ENCODE assay signal across 7 cellular contexts in genomic region chr9:19464764-19465570, GRCh38. TPM values are rescaled to one million over a fixed set of nuclear protein-coding genes. Genes with fewer than 3 reads are reported as not detected.
A peak's percentile ranks its signal among the peaks of the same experiment; 100 is the strongest.
DNase-seq lines count a peak whose midpoint lies in the region; ATAC-seq and TF ChIP-seq lines count a peak whose summit lies in the region.

No MANE protein-coding gene starts in this region.

- H3K27ac ChIP-seq in dorsolateral prefrontal cortex (peak overlapping the region in 57 of 59 donors; percentile 19 to 95 (median 80)), lung (ENCODE audit: low read depth in 1 of 2, low read length in 1 of 2) (no peak overlapping the region)

- peak; percentile 96 for ATAC-seq in GM18502 (IDR thresholded peaks at IDR 0.05; ENCODE audit: poor library complexity, unreplicated experiment)
- ATAC-seq in HG02798 (IDR thresholded peaks at IDR 0.05; ENCODE audit: poor library complexity, unreplicated experiment), result peak; percentile 98
- ATAC-seq in lung (ENCODE audit: insufficient read depth, low FRiP score), result peak; percentile 92

- H3K4me1 ChIP-seq in lung (ENCODE audit: control insufficient read depth in 2 of 2, insufficient read depth in 2 of 2, low read length in 2 of 2), result no peaks in the 10 kb centered on the region

- H3K4me3 ChIP-seq in dorsolateral prefrontal cortex (peak overlapping the region; percentile 38 to 77 (median 62)), lung (no peak overlapping the region)

- no peaks in the 10 kb centered on the region for H3K9me3 ChIP-seq in lung (ENCODE audit: control insufficient read depth in 2 of 2, insufficient read depth in 1 of 2, low read length in 1 of 2)

- intact Hi-C loops in dorsolateral prefrontal cortex (cut with DNase I), result loop anchor here in 1 of 2 donors (5.0 to 10.0 kb wide), 4 partner anchors 88 to 1650 kb away; partner anchors contain the start of genes DENND4C and RRAGA

- DNase-seq in NCI-H1694 (lab: John Stamatoyannopoulos, UW) (peak; percentile 36), dorsolateral prefrontal cortex (peak; percentile 67 to 85 (median 78)), lung (ENCODE audit: low spot score) (peak; percentile 73)
- DNase-seq in activated CD4-positive, alpha-beta T cell treated with anti-CD3 and anti-CD28 coated beads, Interleukin-2, amount 50 U/mL, for 24 hours (ENCODE audit: low read depth in 1 of 2, low spot score in 1 of 2), result peak; percentile 47 to 51
- DNase-seq in stimulated activated CD4-positive, alpha-beta T cell treated with anti-CD3 and anti-CD28 coated beads, Interleukin-4, amount 100 ng/mL, for 48 hours (ENCODE audit: low read depth in 2 of 2), result peak; percentile 47 to 56

- WGBS in lung, 2 donors, result 17 to 18% methylated on average over 35 to 49 of the region's 49 CpGs

- TF ChIP-seq CTCF in dorsolateral prefrontal cortex (IDR thresholded peaks at IDR 0.05 in 54 of 56, conservative IDR thresholded peaks at IDR 0.05 in 2 of 56; ENCODE audit: low read depth in 1 of 56, partially characterized antibody in 56 of 56) (peak; percentile 29 to 97 (median 81)), lung (IDR thresholded peaks at IDR 0.05; ENCODE audit: control extremely low read depth, extremely low read depth) (peak; percentile 40)

- no peaks in the 10 kb centered on the region for H3K36me3 ChIP-seq in lung (ENCODE audit: control insufficient read depth in 2 of 2, insufficient read depth in 2 of 2, low read length in 2 of 2)

- H3K27me3 ChIP-seq in dorsolateral prefrontal cortex, result no peaks in the 10 kb centered on the region
- no peaks in the 10 kb centered on the region for H3K27me3 ChIP-seq in lung (ENCODE audit: control insufficient read depth, insufficient read depth)

RNA-seq across cellular contexts. Expression of gene ACER2, which starts 56.2 kb away (rescaled TPM):
- total RNA-seq in dorsolateral prefrontal cortex, result 10 to 100 TPM in 39 of 120 experiments, 1 to 10 TPM in 81; 4.6 to 16.6 (median 8.6) TPM
- 1 to 10 TPM; 4.4 to 4.9 TPM for total RNA-seq in lung
- 1 to 10 TPM in 1 of 2 donors, under 1 TPM in 1; 0.30 to 1.2 TPM for polyA plus RNA-seq in lung

Comparison
In these comparisons a context has a peak if more than half of its experiments do, and no peak if none do; other contexts are left out.
1. H3K27ac ChIP-seq: peak in dorsolateral prefrontal cortex (57 of 59); none in lung (0 of 2).
2. Peak in every context shown above with its lines, with median percentiles within 50 percentile points of each other: ATAC-seq and DNase-seq.